Comparison of ENCODE assay signal across 8 cellular contexts in the genomic region with DNA sequence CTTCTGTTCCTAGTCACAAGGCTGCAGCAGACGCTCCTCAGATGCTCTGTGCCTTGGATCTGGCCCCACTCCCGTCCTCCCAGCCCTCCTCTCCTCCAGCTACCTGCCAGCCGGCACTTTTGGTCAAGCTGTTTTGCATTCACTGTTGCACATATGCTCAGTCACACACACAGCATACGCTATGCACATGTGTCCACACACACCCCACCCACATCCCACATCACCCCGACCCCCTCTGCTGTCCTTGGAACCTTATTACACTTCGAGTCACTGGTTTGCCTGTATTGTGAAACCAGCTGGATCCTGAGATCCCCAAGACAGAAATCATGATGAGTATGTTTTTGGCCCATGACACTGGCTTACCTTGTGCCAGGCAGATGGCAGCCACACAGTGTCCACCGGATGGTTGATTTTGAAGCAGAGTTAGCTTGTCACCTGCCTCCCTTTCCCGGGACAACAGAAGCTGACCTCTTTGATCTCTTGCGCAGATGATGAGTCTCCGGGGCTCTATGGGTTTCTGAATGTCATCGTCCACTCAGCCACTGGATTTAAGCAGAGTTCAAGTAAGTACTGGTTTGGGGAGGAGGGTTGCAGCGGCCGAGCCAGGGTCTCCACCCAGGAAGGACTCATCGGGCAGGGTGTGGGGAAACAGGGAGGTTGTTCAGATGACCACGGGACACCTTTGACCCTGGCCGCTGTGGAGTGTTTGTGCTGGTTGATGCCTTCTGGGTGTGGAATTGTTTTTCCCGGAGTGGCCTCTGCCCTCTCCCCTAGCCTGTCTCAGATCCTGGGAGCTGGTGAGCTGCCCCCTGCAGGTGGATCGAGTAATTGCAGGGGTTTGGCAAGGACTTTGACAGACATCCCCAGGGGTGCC.
DNase-seq lines count a peak whose midpoint lies in the region; ATAC-seq and TF ChIP-seq lines count a peak whose summit lies in the region.

No MANE protein-coding gene starts in this region.

- DNase-seq in AG09319 (ENCODE audit: extremely low read depth, low read depth) = no peak
- DNase-seq in GM23338 (ENCODE audit: low spot score) = peak; percentile 78
- DNase-seq in SK-MEL-5 (ENCODE audit: low read depth, low spot score) = peak; percentile 70
- DNase-seq in activated naive CD4-positive, alpha-beta T cell treated with anti-CD3 and anti-CD28 coated beads, Interleukin-2, amount 50 U/mL, for 72 hours (ENCODE audit: low spot score in 2 of 2) = peak in 1 of 2 donors; percentile 70
- peak; percentile 67 for DNase-seq in left ventricle myocardium superior
- DNase-seq in spleen = no peak

- H3K4me1 ChIP-seq in GM23338 (ENCODE audit: insufficient read depth) (no peaks in the 10 kb centered on the region), spleen (peaks cover 0 to 8% (median 0%) of the 10 kb centered on the region in 6 donors)

- intact Hi-C loops in left ventricle myocardium superior (cut with micrococcal nuclease) = no loop called here
- intact Hi-C loops in spleen (cut with DNase I; ENCODE audit: low total_unique reads) = loop anchor here (5.0 kb wide), 1 partner anchor 328 kb away; no protein-coding TSS in a partner anchor

- H3K27me3 Mint-ChIP-seq in GM23338 (ENCODE audit: insufficient read depth, low read depth, poor library complexity) = peaks cover 16% of the 10 kb centered on the region

- 0 out of 2 replicates have a peak, but pooled peaks cover 3% of the 10 kb centered on the region for H3F3A ChIP-seq in GM23338 (replicated peaks; ENCODE audit: low read depth)

- no peaks in the 10 kb centered on the region for H3K9me2 ChIP-seq in GM23338 (ENCODE audit: insufficient read depth)

- no peaks in the 10 kb centered on the region for H3K9me3 ChIP-seq in spleen

- H3K27ac ChIP-seq in GM23338 (ENCODE audit: low read depth) (peak overlapping the region; percentile 79), spleen (no peak overlapping the region)

- H3K36me3 ChIP-seq in GM23338 (ENCODE audit: insufficient read depth) = peaks cover 24% of the 10 kb centered on the region
- H3K36me3 ChIP-seq in spleen = peaks cover 4 to 100% (median 93%) of the 10 kb centered on the region in 6 donors

- H3K79me2 ChIP-seq in GM23338 (replicated peaks; ENCODE audit: insufficient read depth) = no peaks in the 10 kb centered on the region

- H3K27ac Mint-ChIP-seq in GM23338 = no peak overlapping the region
- no peak overlapping the region for H3K27ac Mint-ChIP-seq in activated naive CD4-positive, alpha-beta T cell treated with anti-CD3 and anti-CD28 coated beads, Interleukin-2, amount 50 U/mL, for 72 hours

- 68 to 81% (median 73%) methylated on average over 17 to 18 of the region's 18 CpGs for WGBS in spleen, 5 donors

- H3K9me3 Mint-ChIP-seq in GM23338 = no peaks in the 10 kb centered on the region; the same call in 2 of the 3 replicates
- H3K9me3 Mint-ChIP-seq in activated naive CD4-positive, alpha-beta T cell treated with anti-CD3 and anti-CD28 coated beads, Interleukin-2, amount 50 U/mL, for 72 hours = no peaks in the 10 kb centered on the region

- H3K27me3 ChIP-seq in GM23338 (ENCODE audit: insufficient read depth) (no peaks in the 10 kb centered on the region), spleen (replicated peaks in 1 of 7) (no peaks in the 10 kb centered on the region)

- no peak overlapping the region for H3K4me2 ChIP-seq in GM23338

- no peak overlapping the region for H2AFZ ChIP-seq in GM23338

- peaks cover 74% of the 10 kb centered on the region for H3K36me3 Mint-ChIP-seq in GM23338 (ENCODE audit: low read depth)
- H3K36me3 Mint-ChIP-seq in activated naive CD4-positive, alpha-beta T cell treated with anti-CD3 and anti-CD28 coated beads, Interleukin-2, amount 50 U/mL, for 72 hours = no peaks in the 10 kb centered on the region

- peak; percentile 88 for TF ChIP-seq CTCF in AG09319 (IDR thresholded peaks at IDR 0.05; ENCODE audit: low read depth, low read length)
- peak; percentile 74 to 82 for TF ChIP-seq CTCF in GM23338 (conservative IDR thresholded peaks at IDR 0.05; ENCODE audit: low read depth in 2 of 2)
- TF ChIP-seq CTCF in spleen (IDR thresholded peaks at IDR 0.05 in 8 of 11, conservative IDR thresholded peaks at IDR 0.05 in 3 of 11) = peak; percentile 38 to 84 (median 65)

- in situ Hi-C loops in SK-MEL-5 (cut with HindIII; ENCODE audit: low pct_unique_long_range_greater_than_20kb, low sequenced_read_pairs) = no loop called here

- peak; percentile 88 for ATAC-seq in GM23338
- ATAC-seq in activated naive CD4-positive, alpha-beta T cell treated with anti-CD3 and anti-CD28 coated beads, Interleukin-2, amount 50 U/mL, for 72 hours = peak; percentile 54 to 59
- peak; percentile 57 for ATAC-seq in left ventricle myocardium superior
- ATAC-seq in GM19351 (IDR thresholded peaks at IDR 0.05; ENCODE audit: unreplicated experiment) = no peak
- no peak for ATAC-seq in GM18502 (IDR thresholded peaks at IDR 0.05; ENCODE audit: poor library complexity, unreplicated experiment)

- H3K4me3 Mint-ChIP-seq in GM23338 = no peak overlapping the region

- H4K20me1 ChIP-seq in GM23338 (replicated peaks; ENCODE audit: insufficient read depth) = no peaks in the 10 kb centered on the region; the same call in 1 of the 2 replicates

- H3K4me1 Mint-ChIP-seq in GM23338 = no peaks in the 10 kb centered on the region; the same call in 2 of the 3 replicates

- no peak overlapping the region for H3K4me3 ChIP-seq in GM23338
- no peak overlapping the region for H3K4me3 ChIP-seq in spleen

- TF ChIP-seq POLR2A in spleen (IDR thresholded peaks at IDR 0.05) = no peak

TF ChIP-seq in GM23338, 12 proteins besides CTCF, POLR2A, EP300 and RAD21 (continues in another document):
- TF ChIP-seq EZH2 (IDR thresholded peaks at IDR 0.05; ENCODE audit: low read depth, unreplicated experiment) = no peak
- TF ChIP-seq CREB1 (CRISPR knock-in tag; IDR thresholded peaks at IDR 0.05; ENCODE audit: low read depth) = no peak
- TF ChIP-seq JUNB (IDR thresholded peaks at IDR 0.05; ENCODE audit: unreplicated experiment) = no peak
- TF ChIP-seq, protein P1, sequence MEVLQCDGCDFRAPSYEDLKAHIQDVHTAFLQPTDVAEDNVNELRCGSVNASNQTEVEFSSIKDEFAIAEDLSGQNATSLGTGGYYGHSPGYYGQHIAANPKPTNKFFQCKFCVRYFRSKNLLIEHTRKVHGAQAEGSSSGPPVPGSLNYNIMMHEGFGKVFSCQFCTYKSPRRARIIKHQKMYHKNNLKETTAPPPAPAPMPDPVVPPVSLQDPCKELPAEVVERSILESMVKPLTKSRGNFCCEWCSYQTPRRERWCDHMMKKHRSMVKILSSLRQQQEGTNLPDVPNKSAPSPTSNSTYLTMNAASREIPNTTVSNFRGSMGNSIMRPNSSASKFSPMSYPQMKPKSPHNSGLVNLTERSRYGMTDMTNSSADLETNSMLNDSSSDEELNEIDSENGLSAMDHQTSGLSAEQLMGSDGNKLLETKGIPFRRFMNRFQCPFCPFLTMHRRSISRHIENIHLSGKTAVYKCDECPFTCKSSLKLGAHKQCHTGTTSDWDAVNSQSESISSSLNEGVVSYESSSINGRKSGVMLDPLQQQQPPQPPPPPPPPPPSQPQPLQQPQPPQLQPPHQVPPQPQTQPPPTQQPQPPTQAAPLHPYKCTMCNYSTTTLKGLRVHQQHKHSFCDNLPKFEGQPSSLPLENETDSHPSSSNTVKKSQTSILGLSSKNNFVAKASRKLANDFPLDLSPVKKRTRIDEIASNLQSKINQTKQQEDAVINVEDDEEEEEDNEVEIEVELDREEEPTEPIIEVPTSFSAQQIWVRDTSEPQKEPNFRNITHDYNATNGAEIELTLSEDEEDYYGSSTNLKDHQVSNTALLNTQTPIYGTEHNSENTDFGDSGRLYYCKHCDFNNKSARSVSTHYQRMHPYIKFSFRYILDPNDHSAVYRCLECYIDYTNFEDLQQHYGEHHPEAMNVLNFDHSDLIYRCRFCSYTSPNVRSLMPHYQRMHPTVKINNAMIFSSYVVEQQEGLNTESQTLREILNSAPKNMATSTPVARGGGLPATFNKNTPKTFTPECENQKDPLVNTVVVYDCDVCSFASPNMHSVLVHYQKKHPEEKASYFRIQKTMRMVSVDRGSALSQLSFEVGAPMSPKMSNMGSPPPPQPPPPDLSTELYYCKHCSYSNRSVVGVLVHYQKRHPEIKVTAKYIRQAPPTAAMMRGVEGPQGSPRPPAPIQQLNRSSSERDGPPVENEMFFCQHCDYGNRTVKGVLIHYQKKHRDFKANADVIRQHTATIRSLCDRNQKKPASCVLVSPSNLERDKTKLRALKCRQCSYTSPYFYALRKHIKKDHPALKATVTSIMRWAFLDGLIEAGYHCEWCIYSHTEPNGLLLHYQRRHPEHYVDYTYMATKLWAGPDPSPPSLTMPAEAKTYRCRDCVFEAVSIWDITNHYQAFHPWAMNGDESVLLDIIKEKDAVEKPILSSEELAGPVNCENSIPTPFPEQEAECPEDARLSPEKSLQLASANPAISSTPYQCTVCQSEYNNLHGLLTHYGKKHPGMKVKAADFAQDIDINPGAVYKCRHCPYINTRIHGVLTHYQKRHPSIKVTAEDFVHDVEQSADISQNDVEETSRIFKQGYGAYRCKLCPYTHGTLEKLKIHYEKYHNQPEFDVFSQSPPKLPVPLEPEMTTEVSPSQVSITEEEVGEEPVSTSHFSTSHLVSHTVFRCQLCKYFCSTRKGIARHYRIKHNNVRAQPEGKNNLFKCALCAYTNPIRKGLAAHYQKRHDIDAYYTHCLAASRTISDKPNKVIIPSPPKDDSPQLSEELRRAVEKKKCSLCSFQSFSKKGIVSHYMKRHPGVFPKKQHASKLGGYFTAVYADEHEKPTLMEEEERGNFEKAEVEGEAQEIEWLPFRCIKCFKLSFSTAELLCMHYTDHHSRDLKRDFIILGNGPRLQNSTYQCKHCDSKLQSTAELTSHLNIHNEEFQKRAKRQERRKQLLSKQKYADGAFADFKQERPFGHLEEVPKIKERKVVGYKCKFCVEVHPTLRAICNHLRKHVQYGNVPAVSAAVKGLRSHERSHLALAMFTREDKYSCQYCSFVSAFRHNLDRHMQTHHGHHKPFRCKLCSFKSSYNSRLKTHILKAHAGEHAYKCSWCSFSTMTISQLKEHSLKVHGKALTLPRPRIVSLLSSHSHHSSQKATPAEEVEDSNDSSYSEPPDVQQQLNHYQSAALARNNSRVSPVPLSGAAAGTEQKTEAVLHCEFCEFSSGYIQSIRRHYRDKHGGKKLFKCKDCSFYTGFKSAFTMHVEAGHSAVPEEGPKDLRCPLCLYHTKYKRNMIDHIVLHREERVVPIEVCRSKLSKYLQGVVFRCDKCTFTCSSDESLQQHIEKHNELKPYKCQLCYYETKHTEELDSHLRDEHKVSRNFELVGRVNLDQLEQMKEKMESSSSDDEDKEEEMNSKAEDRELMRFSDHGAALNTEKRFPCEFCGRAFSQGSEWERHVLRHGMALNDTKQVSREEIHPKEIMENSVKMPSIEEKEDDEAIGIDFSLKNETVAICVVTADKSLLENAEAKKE (CRISPR knock-in tag; IDR thresholded peaks at IDR 0.05) = no peak
- TF ChIP-seq STAT1 (IDR thresholded peaks at IDR 0.05; ENCODE audit: unreplicated experiment) = no peak

Comparison
In these comparisons a context has a peak if more than half of its experiments do, and no peak if none do; other contexts are left out.
1. DNase-seq: peak in GM23338 (single experiment), SK-MEL-5 (single experiment) and left ventricle myocardium superior (single experiment); none in AG09319 (single experiment) and spleen (single experiment).
2. ATAC-seq: peak in GM23338 (single experiment), activated naive CD4-positive, alpha-beta T cell treated with anti-CD3 and anti-CD28 coated beads, Interleukin-2, amount 50 U/mL, for 72 hours (2 of 2) and left ventricle myocardium superior (single experiment); none in GM19351 (single experiment) and GM18502 (single experiment).
3. Peak in every context shown above with its lines, with median percentiles within 50 percentile points of each other: CTCF ChIP-seq.